8 cellular contexts compared by ENCODE assay signal in the genomic region with DNA sequence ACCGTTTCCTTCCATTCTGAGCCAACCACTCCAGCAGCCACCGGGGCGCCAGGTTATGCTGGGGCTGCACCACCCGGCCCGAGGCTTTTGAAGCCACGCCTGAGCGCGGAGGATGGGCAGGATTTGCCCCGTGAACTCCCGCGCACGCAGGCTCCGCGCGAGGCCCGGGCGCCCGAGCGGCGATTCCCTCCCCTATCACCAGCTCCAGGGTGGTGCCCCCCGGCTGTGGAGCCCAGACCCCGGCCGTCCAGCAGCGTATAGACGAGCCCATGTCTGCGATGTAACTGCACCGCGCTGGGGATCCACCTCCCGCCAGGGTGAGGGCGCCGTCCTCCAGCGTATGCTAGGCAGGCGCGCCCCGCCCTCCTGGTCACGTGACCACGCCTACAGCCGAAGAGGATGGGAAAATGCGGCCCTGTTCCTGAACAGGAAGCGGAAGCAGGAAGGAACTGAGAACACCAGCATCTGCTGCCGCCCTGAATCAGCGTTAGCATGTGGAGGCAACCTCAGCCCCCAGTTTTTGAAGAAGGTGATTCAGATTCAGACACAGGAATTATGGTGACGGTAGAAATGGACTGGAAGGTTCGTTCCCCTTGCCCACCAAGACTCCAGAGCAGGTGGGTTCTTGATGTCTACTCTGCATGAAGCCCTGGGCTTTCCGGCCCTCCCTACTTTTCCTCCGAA. TPM values are rescaled to one million over a fixed set of nuclear protein-coding genes. Genes with fewer than 3 reads are reported as not detected.
DNase-seq lines count a peak whose midpoint lies in the region; ATAC-seq and TF ChIP-seq lines count a peak whose summit lies in the region.

No MANE protein-coding gene starts in this region.

- TF ChIP-seq POLR2A in Peyer's patch (IDR thresholded peaks at IDR 0.05): peak; percentile 37 to 51

- H3K27me3 ChIP-seq in Peyer's patch: no peaks in the 10 kb centered on the region

- peak overlapping the region; percentile 89 to 91 for H3K27ac Mint-ChIP-seq in natural killer cell

- DNase-seq in DMS79 treated with DMSO at 0.1 percent for 48 hours (lab: John Stamatoyannopoulos, UW) (peak; percentile 89), Peyer's patch (peak; percentile 94 to 99 (median 99)), fibroblast of mammary gland (ENCODE audit: low read depth) (peak; percentile 94), natural killer cell (peak; percentile 85)
- peak; percentile 93 for DNase-seq in Jurkat, Clone E6-1 (ENCODE audit: low read depth, low spot score)
- peak; percentile 88 for DNase-seq in activated T-helper 1 cell treated with anti-CD3 and anti-CD28 coated beads, Interleukin-2, amount 50 U/mL, for 16 hours (ENCODE audit: low read depth in 1 of 2, low spot score in 1 of 2)
- DNase-seq in stimulated activated naive CD4-positive, alpha-beta T cell treated with Interleukin-2 at 50 U/mL for 16 hours (lab: John Stamatoyannopoulos, UW): peak; percentile 94

- H3K36me3 ChIP-seq in Peyer's patch: peaks cover 0 to 32% (median 0%) of the 10 kb centered on the region in 3 donors

- H3K9me3 ChIP-seq in Peyer's patch: no peaks in the 10 kb centered on the region

- H3K9me3 Mint-ChIP-seq in natural killer cell: no peaks in the 10 kb centered on the region

- ATAC-seq in GM21717 (IDR thresholded peaks at IDR 0.05; ENCODE audit: unreplicated experiment) (peak; percentile 82), natural killer cell (peak; percentile 67 to 85 (median 76))

- intact Hi-C loops in natural killer cell (cut with micrococcal nuclease): loop anchor here (2.0 to 10.0 kb wide), 4 partner anchors 146 to 341 kb away; a partner anchor contains a TSS

- peak overlapping the region; percentile 70 to 86 (median 76) for H3K27ac ChIP-seq in Peyer's patch

- peaks cover 0 to 11% (median 0%) of the 10 kb centered on the region in 4 donors for H3K4me1 ChIP-seq in Peyer's patch

- H3K36me3 Mint-ChIP-seq in natural killer cell: no peaks in the 10 kb centered on the region

- peaks cover 51 to 53% of the 10 kb centered on the region in 2 donors for H3K4me1 Mint-ChIP-seq in natural killer cell

- peak in 4 of 6 experiments; percentile 17 to 49 (median 23) for TF ChIP-seq CTCF in Peyer's patch (IDR thresholded peaks at IDR 0.05)
- TF ChIP-seq CTCF in fibroblast of mammary gland (conservative IDR thresholded peaks at IDR 0.05; ENCODE audit: control insufficient read depth, insufficient read depth, low read depth, low read length): no peak
- no peak for TF ChIP-seq CTCF in natural killer cell (IDR thresholded peaks at IDR 0.05)

- H3K4me3 ChIP-seq in Jurkat, Clone E6-1 (ENCODE audit: low read length): peak overlapping the region; percentile 70
- H3K4me3 ChIP-seq in Peyer's patch (peak overlapping the region; percentile 53 to 69 (median 64)), fibroblast of mammary gland (ENCODE audit: control insufficient read depth, low read depth, low read length) (peak overlapping the region; percentile 70)

- no peaks in the 10 kb centered on the region for H3K27me3 Mint-ChIP-seq in natural killer cell (ENCODE audit: low read depth in 2 of 2)

- H3K4me3 Mint-ChIP-seq in natural killer cell: peak overlapping the region; percentile 95

RNA-seq across cellular contexts. Expression of a gene that starts 46.0 kb away (rescaled TPM):
- 42.9 TPM for polyA plus RNA-seq in Jurkat, Clone E6-1 (2012; ENCODE audit: insufficient read depth, insufficient read length)
- total RNA-seq in Peyer's patch: 10 to 100 TPM; 62.7 to 79.8 (median 76.4) TPM
- 10 to 100 TPM; 71.1 to 84.7 (median 72.2) TPM for total RNA-seq in natural killer cell

Comparison
In these comparisons a context has a peak if more than half of its experiments do, and no peak if none do; other contexts are left out.
1. Peak in every context shown above with its lines: DNase-seq, ATAC-seq, H3K4me3 ChIP-seq and H3K27ac ChIP-seq.
2. CTCF ChIP-seq: peak in Peyer's patch (4 of 6); none in fibroblast of mammary gland (single experiment) and natural killer cell (single experiment).